ENCODE assay signal across 1 cellular context in genomic region chr19:375395-376110, GRCh38.
TF ChIP-seq lines count a peak whose summit lies in the region.

No MANE protein-coding gene starts in this region.

TF ChIP-seq in GM23338, 12 proteins besides CTCF, POLR2A, EP300 and RAD21 (continued from another document):
- no peak for TF ChIP-seq ZNF462 (CRISPR knock-in tag; IDR thresholded peaks at IDR 0.05)
- TF ChIP-seq POLR2AphosphoS5 (IDR thresholded peaks at IDR 0.05; ENCODE audit: low read depth): no peak
- no peak for TF ChIP-seq CREB1 (CRISPR knock-in tag; IDR thresholded peaks at IDR 0.05; ENCODE audit: low read depth)
- no peak for TF ChIP-seq NANOG (IDR thresholded peaks at IDR 0.05; ENCODE audit: borderline replicate concordance)
- TF ChIP-seq STAT1 (IDR thresholded peaks at IDR 0.05; ENCODE audit: unreplicated experiment): no peak
- no peak for TF ChIP-seq ZNF114 (CRISPR knock-in tag; IDR thresholded peaks at IDR 0.05)
- TF ChIP-seq EZH2 (IDR thresholded peaks at IDR 0.05; ENCODE audit: low read depth, unreplicated experiment): no peak
- TF ChIP-seq EZH2phosphoT487 (IDR thresholded peaks at IDR 0.05; ENCODE audit: unreplicated experiment): no peak
TF ChIP-seq in GM23338: peak in this region for 0.
